Comparison of ENCODE assay signal across 8 cellular contexts in genomic region chr16:46789499-46790414, GRCh38. TPM values are rescaled to one million over a fixed set of nuclear protein-coding genes. Genes with fewer than 3 reads are reported as not detected.
DNase-seq lines count a peak whose midpoint lies in the region; ATAC-seq, FAIRE-seq and TF ChIP-seq lines count a peak whose summit lies in the region.

No MANE protein-coding gene starts in this region.

- FAIRE-seq in RCC 7860 (lab: Jason Lieb, UNC): no peak

- TF ChIP-seq RAD21 in HCT116 (IDR thresholded peaks at IDR 0.05; ENCODE audit: low read depth): no peak

- peaks cover 19% of the 10 kb centered on the region for H3K9me3 Mint-ChIP-seq in activated CD4-positive, alpha-beta T cell treated with anti-CD3 and anti-CD28 coated beads, Interleukin-2, amount 10 ng/mL, durations not matched to agents 24 days and 14 days

- no peak overlapping the region for H3K4me3 ChIP-seq in HCT116 (replicated peaks in 1 of 2; ENCODE audit: low read depth in 1 of 2, low read length in 2 of 2)
- H3K4me3 ChIP-seq in colonic mucosa: peak overlapping the region; percentile 55
- peak overlapping the region; percentile 52 to 54 for H3K4me3 ChIP-seq in left lung

- POLR2A ChIA-PET in HCT116 (lab: Charles Lee): no interaction called here

- TF ChIP-seq CTCF in HCT116 (IDR thresholded peaks at IDR 0.05 in 2 of 3, conservative IDR thresholded peaks at IDR 0.05 in 1 of 3; ENCODE audit: borderline replicate concordance in 1 of 3, insufficient read depth in 1 of 3, low read depth in 2 of 3, low read length in 2 of 3) (no peak), colonic mucosa (IDR thresholded peaks at IDR 0.05) (no peak), left lung (IDR thresholded peaks at IDR 0.05) (no peak)

- CTCF ChIA-PET in HCT116 (lab: Charles Lee): interaction anchor here (0.6 to 0.7 kb wide), 2 partner anchors 12 to 119 kb away, joined by 4 to 6 read pairs; no protein-coding TSS in a partner anchor

- RAD21 ChIA-PET in HCT116 (lab: Charles Lee; ENCODE audit: low non-redundant PET in 1 of 2, low total read pairs in 2 of 2, uncharacterized antibody in 2 of 2, unreplicated experiment in 2 of 2): no interaction called here

- H3K4me1 Mint-ChIP-seq in activated CD4-positive, alpha-beta T cell treated with anti-CD3 and anti-CD28 coated beads, Interleukin-2, amount 10 ng/mL, durations not matched to agents 24 days and 14 days: peaks cover 18% of the 10 kb centered on the region

- H3K27ac ChIP-seq in HCT116 (ENCODE audit: low read depth, low read length): no peak overlapping the region
- no peak overlapping the region for H3K27ac ChIP-seq in colonic mucosa
- peak overlapping the region in 1 of 2 donors; percentile 29 for H3K27ac ChIP-seq in left lung

- peaks cover 15% of the 10 kb centered on the region for H3K27me3 Mint-ChIP-seq in activated CD4-positive, alpha-beta T cell treated with anti-CD3 and anti-CD28 coated beads, Interleukin-2, amount 10 ng/mL, durations not matched to agents 24 days and 14 days

- BruUV-seq in HCT116 (replicated peaks; lab: Mats Ljungman, UMichigan): no TSS peak

- no peak overlapping the region for H3K4me2 ChIP-seq in HCT116 (ENCODE audit: low read length)

- H3K9me3 ChIP-seq in HCT116 (ENCODE audit: control insufficient read depth in 1 of 2, insufficient read depth in 1 of 2, low read depth in 1 of 2, low read length in 2 of 2) (no peaks in the 10 kb centered on the region), colonic mucosa (no peaks in the 10 kb centered on the region), left lung (peaks cover 0 to 20% of the 10 kb centered on the region in 2 donors)

- H2AFZ ChIP-seq in HCT116 (ENCODE audit: low read depth, low read length, poor library complexity, severe bottlenecking): no peak overlapping the region

- H3K27me3 ChIP-seq in HCT116 (ENCODE audit: insufficient read depth, low read length): no peaks in the 10 kb centered on the region
- H3K27me3 ChIP-seq in colonic mucosa: no peaks in the 10 kb centered on the region
- no peaks in the 10 kb centered on the region for H3K27me3 ChIP-seq in left lung

- peaks cover 13% of the 10 kb centered on the region for H3K36me3 Mint-ChIP-seq in activated CD4-positive, alpha-beta T cell treated with anti-CD3 and anti-CD28 coated beads, Interleukin-2, amount 10 ng/mL, durations not matched to agents 24 days and 14 days (ENCODE audit: low read depth)

- H3K4me3 Mint-ChIP-seq in activated CD4-positive, alpha-beta T cell treated with anti-CD3 and anti-CD28 coated beads, Interleukin-2, amount 10 ng/mL, durations not matched to agents 24 days and 14 days: peak overlapping the region; percentile 79

- H3K79me2 ChIP-seq in HCT116 (ENCODE audit: insufficient read depth, low read length): no peaks in the 10 kb centered on the region

- H3K4me1 ChIP-seq in HCT116 (ENCODE audit: control insufficient read depth in 1 of 2, insufficient read depth in 2 of 2, low read length in 2 of 2) (no peaks in the 10 kb centered on the region), colonic mucosa (no peaks in the 10 kb centered on the region), left lung (peaks cover 0 to 12% of the 10 kb centered on the region in 2 donors)

- H3K9me2 ChIP-seq in HCT116 (ENCODE audit: insufficient read depth): no peaks in the 10 kb centered on the region

- H3K36me3 ChIP-seq in HCT116 (ENCODE audit: control insufficient read depth in 1 of 2, insufficient read depth in 2 of 2, low read length in 2 of 2) (no peaks in the 10 kb centered on the region), colonic mucosa (no peaks in the 10 kb centered on the region), left lung (no peaks in the 10 kb centered on the region)

- intact Hi-C loops in HCT116 (cut with micrococcal nuclease) (no loop called here), colonic mucosa (cut with DNase I) (no loop called here), left lung (cut with DNase I) (no loop called here)
- intact Hi-C loops in activated CD4-positive, alpha-beta T cell treated with anti-CD3 and anti-CD28 coated beads, Interleukin-2, amount 10 ng/mL, durations not matched to agents 24 days and 14 days (cut with micrococcal nuclease): loop anchor here (1.0 to 5.0 kb wide), 3 partner anchors 23 to 167 kb away; partner anchors contain the start of genes C16orf87 and SHCBP1

- TF ChIP-seq POLR2A in GM10847 (IDR thresholded peaks at IDR 0.05; ENCODE audit: extremely low read depth, insufficient read length): peak; percentile 85
- TF ChIP-seq POLR2A in HCT116 (IDR thresholded peaks at IDR 0.05; ENCODE audit: borderline replicate concordance, extremely low read depth, insufficient read depth, insufficient read length): no peak

- H3K27ac Mint-ChIP-seq in activated CD4-positive, alpha-beta T cell treated with anti-CD3 and anti-CD28 coated beads, Interleukin-2, amount 10 ng/mL, durations not matched to agents 24 days and 14 days: peak overlapping the region; percentile 69

- DNase-seq in HCT116 (ENCODE audit: low read depth, low spot score) (no peak), NCI-H2029 (lab: John Stamatoyannopoulos, UW) (peak; percentile 27), colonic mucosa (peak; percentile 90), left lung (peak; percentile 89 to 95), RCC 7860 (ENCODE audit: low spot score) (no peak)
- DNase-seq in activated CD4-positive, alpha-beta T cell treated with anti-CD3 and anti-CD28 coated beads, Interleukin-2, amount 10 ng/mL, durations not matched to agents 24 days and 14 days: peak; percentile 95
- peak; percentile 72 for DNase-seq in stimulated activated CD4-positive, alpha-beta T cell treated with anti-CD3 and anti-CD28 coated beads, Interleukin-2, amount 100 ng/mL, for 4 hours (ENCODE audit: low read depth)

- H3K9ac ChIP-seq in HCT116 (ENCODE audit: low read length): no peak overlapping the region
- peak overlapping the region; percentile 61 to 67 for H3K9ac ChIP-seq in colonic mucosa (ENCODE audit: low read depth in 2 of 2, low read length in 2 of 2)

- H4K20me1 ChIP-seq in HCT116 (ENCODE audit: insufficient read depth): no peaks in the 10 kb centered on the region

- ATAC-seq in HCT116 (peak; percentile 58), left lung (peak; percentile 99)

TF ChIP-seq in HCT116, 20 proteins besides CTCF, POLR2A, EP300 and RAD21 (continues in another document):
- TF ChIP-seq SRF (IDR thresholded peaks at IDR 0.05; ENCODE audit: low read depth): no peak
- no peak for TF ChIP-seq ZNF274 (IDR thresholded peaks at IDR 0.05; ENCODE audit: low read depth, low read length)
- no peak for TF ChIP-seq SIN3A (IDR thresholded peaks at IDR 0.05; ENCODE audit: low read depth)
- no peak for TF ChIP-seq CEBPB (IDR thresholded peaks at IDR 0.05; ENCODE audit: low read depth)
- TF ChIP-seq ELF1 (IDR thresholded peaks at IDR 0.05; ENCODE audit: borderline replicate concordance, low read depth): no peak
- TF ChIP-seq TCF7L2 (IDR thresholded peaks at IDR 0.05; ENCODE audit: borderline replicate concordance, extremely low read depth, insufficient read depth, insufficient read length): no peak
- no peak for TF ChIP-seq CBX3 (IDR thresholded peaks at IDR 0.05; ENCODE audit: low read depth)
- no peak for TF ChIP-seq MAX (IDR thresholded peaks at IDR 0.05)
- TF ChIP-seq YY1 (IDR thresholded peaks at IDR 0.05; ENCODE audit: extremely low read depth, insufficient replicate concordance, low read depth, low read length): no peak
- TF ChIP-seq EZH2 (IDR thresholded peaks at IDR 0.05): no peak
- no peak for TF ChIP-seq EGR1 (IDR thresholded peaks at IDR 0.05; ENCODE audit: low read depth)
- TF ChIP-seq REST (IDR thresholded peaks at IDR 0.05; ENCODE audit: low read depth): no peak
- TF ChIP-seq FOSL1 (IDR thresholded peaks at IDR 0.05; ENCODE audit: low read depth): no peak

RNA-seq across cellular contexts. Expression of gene C16orf87, which starts 41.2 kb away (rescaled TPM):
- total RNA-seq in HCT116 (2021; ENCODE audit: unreplicated experiment) (10.2 TPM), colonic mucosa (1 to 10 TPM; 4.8 to 6.7 TPM), left lung (1 to 10 TPM; 6.2 to 9.3 TPM)
- polyA plus RNA-seq in HCT116 (2012): 3.1 and 4.2 TPM in 2 replicates
- total RNA-seq in activated CD4-positive, alpha-beta T cell treated with anti-CD3 and anti-CD28 coated beads, Interleukin-2, amount 10 ng/mL, durations not matched to agents 24 days and 14 days: 32.0 and 32.7 TPM in 2 replicates

RNA-seq across cellular contexts. Expression of gene MYLK3, which starts 41.6 kb away (rescaled TPM):
- total RNA-seq in HCT116 (2021; ENCODE audit: unreplicated experiment): 0.22 TPM
- polyA plus RNA-seq in HCT116 (2012): 0.11 and 0.13 TPM in 2 replicates
- total RNA-seq in activated CD4-positive, alpha-beta T cell treated with anti-CD3 and anti-CD28 coated beads, Interleukin-2, amount 10 ng/mL, durations not matched to agents 24 days and 14 days: 0.23 and 1.0 TPM in 2 replicates
- under 1 TPM in 1 of 2 donors, not detected in 1; 0.58 TPM for total RNA-seq in colonic mucosa
- 1 to 10 TPM in 1 of 2 donors, under 1 TPM in 1; 0.03 to 1.2 TPM for total RNA-seq in left lung

Comparison
In these comparisons a context has a peak if more than half of its experiments do, and no peak if none do; other contexts are left out.
1. DNase-seq: peak in NCI-H2029 (single experiment), activated CD4-positive, alpha-beta T cell treated with anti-CD3 and anti-CD28 coated beads, Interleukin-2, amount 10 ng/mL, durations not matched to agents 24 days and 14 days (single experiment), colonic mucosa (single experiment), left lung (2 of 2) and stimulated activated CD4-positive, alpha-beta T cell treated with anti-CD3 and anti-CD28 coated beads, Interleukin-2, amount 100 ng/mL, for 4 hours (single experiment); none in HCT116 (single experiment) and RCC 7860 (single experiment).
2. H3K4me3 ChIP-seq: peak in colonic mucosa (single experiment) and left lung (2 of 2); none in HCT116 (0 of 2).